ENCODE assay signal across 27 cellular contexts in the genomic region with DNA sequence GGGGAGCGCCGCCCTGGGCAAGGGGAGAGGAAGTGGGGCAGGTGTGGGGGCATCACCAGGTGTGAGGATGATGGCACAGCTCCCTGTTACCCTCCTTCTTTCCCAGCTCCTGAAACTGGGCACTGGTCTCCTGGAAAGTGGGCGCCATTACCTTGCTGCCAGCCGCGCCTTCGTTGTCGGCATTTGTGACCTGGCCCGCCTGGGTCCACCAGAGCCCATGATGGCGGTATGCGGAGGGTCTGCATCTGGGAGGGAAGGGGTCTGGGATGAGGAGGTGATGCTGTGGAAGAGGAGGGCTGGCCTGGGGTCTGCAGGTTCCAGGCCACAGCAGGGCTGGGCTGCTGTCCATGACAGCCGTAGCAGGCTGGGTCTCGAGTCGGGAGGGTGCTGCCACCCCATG. TPM values are rescaled to one million over a fixed set of nuclear protein-coding genes. Genes with fewer than 3 reads are reported as not detected.
DNase-seq lines count a peak whose midpoint lies in the region; ATAC-seq and TF ChIP-seq lines count a peak whose summit lies in the region.
"Had no signal": no experiment of that assay in that cellular context is flagged by ENCODE, and none has a peak within 500 bp of the region (broad histone marks: within the 10 kb centered on the region; RNA-seq: fewer than 3 reads in every experiment).

No MANE protein-coding gene starts in this region.

- intact Hi-C loops in CD8-positive, alpha-beta T cell (cut with DNase I, micrococcal nuclease), result no loop called here

- no peaks in the 10 kb centered on the region for H3K27me3 ChIP-seq in CD8-positive, alpha-beta T cell (ENCODE audit: insufficient read depth, low read length)
- H3K27me3 ChIP-seq: SJCRH30 had no signal

- ATAC-seq in activated naive CD4-positive, alpha-beta T cell treated with anti-CD3 and anti-CD28 coated beads, Interleukin-2, amount 50 U/mL, for 72 hours, result no peak
- ATAC-seq in CD8-positive, alpha-beta T cell, result no peak
- no peak for ATAC-seq in activated T-helper 17 cell treated with anti-CD3 and anti-CD28 coated beads, Interleukin-2, amount 50 U/mL, for 72 hours (replicated peaks)
- ATAC-seq in stimulated activated effector memory CD8-positive, alpha-beta T cell treated with anti-CD3 and anti-CD28 coated beads, Interleukin-12 subunit alpha, Interleukin-12 subunit beta, amount 100 ng/mL, for 72 hours, result no peak
- no peak for ATAC-seq in stimulated activated naive CD8-positive, alpha-beta T cell treated with anti-CD3 and anti-CD28 coated beads, Interleukin-15, Interleukin-2, amounts not matched to agents 100 U/mL and 50 U/mL, for 24 hours
- ATAC-seq: PC-3, Right ventricle myocardium inferior, SK-N-SH treated with all-trans-retinoic acid at 6 μM for 48 hours had no signal

- H3K36me3 Mint-ChIP-seq in activated naive CD4-positive, alpha-beta T cell treated with anti-CD3 and anti-CD28 coated beads, Interleukin-2, amount 10 ng/mL, durations not matched to agents 7 days and 5 days, result peaks cover 64% of the 10 kb centered on the region
- H3K36me3 Mint-ChIP-seq in activated naive CD4-positive, alpha-beta T cell treated with anti-CD3 and anti-CD28 coated beads, Interleukin-2, amount 50 U/mL, for 72 hours, result peaks cover 22 to 34% of the 10 kb centered on the region in 2 donors
- peaks cover 83% of the 10 kb centered on the region for H3K36me3 Mint-ChIP-seq in CD8-positive, alpha-beta T cell
- peaks cover 100% of the 10 kb centered on the region for H3K36me3 Mint-ChIP-seq in activated T-helper 17 cell treated with anti-CD3 and anti-CD28 coated beads, Interleukin-2, amount 50 U/mL, for 72 hours (ENCODE audit: low read depth)
- H3K36me3 Mint-ChIP-seq in stimulated activated effector memory CD8-positive, alpha-beta T cell treated with anti-CD3 and anti-CD28 coated beads, Interleukin-12 subunit alpha, Interleukin-12 subunit beta, amount 100 ng/mL, for 72 hours, result peaks cover 100% of the 10 kb centered on the region

- TF ChIP-seq CTCF in CD8-positive, alpha-beta T cell (IDR thresholded peaks at IDR 0.05), result no peak

- DNase-seq in activated naive CD4-positive, alpha-beta T cell treated with anti-CD3 and anti-CD28 coated beads, Interleukin-2, amount 10 ng/mL, durations not matched to agents 7 days and 5 days, result no peak
- no peak for DNase-seq in activated naive CD4-positive, alpha-beta T cell treated with anti-CD3 and anti-CD28 coated beads, Interleukin-2, amount 50 U/mL, for 72 hours (ENCODE audit: low spot score in 2 of 2)
- DNase-seq in CD8-positive, alpha-beta T cell, result no peak
- DNase-seq in stimulated activated effector memory CD8-positive, alpha-beta T cell treated with anti-CD3 and anti-CD28 coated beads, Interleukin-12 subunit alpha, Interleukin-12 subunit beta, amount 100 ng/mL, for 72 hours (ENCODE audit: low spot score in 2 of 2), result no peak
- no peak for DNase-seq in NK-92 treated with Interleukin-12 subunit alpha and Interleukin-12 subunit beta, amount 100 ng/mL, for 24 hours (lab: John Stamatoyannopoulos, UW)
- no peak for DNase-seq in stimulated activated naive CD8-positive, alpha-beta T cell treated with anti-CD3 and anti-CD28 coated beads, Interleukin-15, Interleukin-2, amounts not matched to agents 100 U/mL and 50 U/mL, for 24 hours
- DNase-seq: HCEC 1CT, KBM-7, MV-4-11, NCI-H1105, NCI-H146, NCI-H1930, NCI-H2107, NCI-H524, NCI-H774, PC-3, SJCRH30 had no signal

- POLR2A ChIA-PET in CD8-positive, alpha-beta T cell (lab: Charles Lee), result interaction anchor here (1.8 kb wide), 1 partner anchor 12 kb away, joined by 6 read pairs; a partner anchor contains a TSS

- H3K4me1 ChIP-seq in CD8-positive, alpha-beta T cell (ENCODE audit: insufficient read depth, low read length), result peaks cover 19% of the 10 kb centered on the region
- H3K4me1 ChIP-seq: SJCRH30 had no signal

- H3K4me1 Mint-ChIP-seq in activated naive CD4-positive, alpha-beta T cell treated with anti-CD3 and anti-CD28 coated beads, Interleukin-2, amount 10 ng/mL, durations not matched to agents 7 days and 5 days, result peaks cover 41% of the 10 kb centered on the region
- H3K4me1 Mint-ChIP-seq in CD8-positive, alpha-beta T cell (ENCODE audit: low read depth), result peaks cover 41% of the 10 kb centered on the region
- peaks cover 20% of the 10 kb centered on the region for H3K4me1 Mint-ChIP-seq in activated T-helper 17 cell treated with anti-CD3 and anti-CD28 coated beads, Interleukin-2, amount 50 U/mL, for 72 hours
- H3K4me1 Mint-ChIP-seq in stimulated activated effector memory CD8-positive, alpha-beta T cell treated with anti-CD3 and anti-CD28 coated beads, Interleukin-12 subunit alpha, Interleukin-12 subunit beta, amount 100 ng/mL, for 72 hours, result peaks cover 53% of the 10 kb centered on the region

- H3K4me3 ChIP-seq in CD8-positive, alpha-beta T cell (ENCODE audit: low read depth, low read length), result no peak overlapping the region
- H3K4me3 ChIP-seq: SJCRH30 had no signal

- H3K9me3 ChIP-seq in CD8-positive, alpha-beta T cell (ENCODE audit: low read length), result no peaks in the 10 kb centered on the region
- H3K9me3 ChIP-seq: SJCRH30 had no signal

- H3K27ac Mint-ChIP-seq in activated naive CD4-positive, alpha-beta T cell treated with anti-CD3 and anti-CD28 coated beads, Interleukin-2, amount 10 ng/mL, durations not matched to agents 7 days and 5 days, result peak overlapping the region; percentile 28
- H3K27ac Mint-ChIP-seq in activated naive CD4-positive, alpha-beta T cell treated with anti-CD3 and anti-CD28 coated beads, Interleukin-2, amount 50 U/mL, for 72 hours, result peak overlapping the region in 1 of 2 donors; percentile 71
- peak overlapping the region; percentile 66 for H3K27ac Mint-ChIP-seq in CD8-positive, alpha-beta T cell
- peak overlapping the region; percentile 54 for H3K27ac Mint-ChIP-seq in activated T-helper 17 cell treated with anti-CD3 and anti-CD28 coated beads, Interleukin-2, amount 50 U/mL, for 72 hours
- peak overlapping the region; percentile 36 for H3K27ac Mint-ChIP-seq in stimulated activated effector memory CD8-positive, alpha-beta T cell treated with anti-CD3 and anti-CD28 coated beads, Interleukin-12 subunit alpha, Interleukin-12 subunit beta, amount 100 ng/mL, for 72 hours

- CTCF ChIA-PET in activated naive CD4-positive, alpha-beta T cell treated with anti-CD3 and anti-CD28 coated beads, Interleukin-2, amount 10 ng/mL, durations not matched to agents 7 days and 5 days (lab: Charles Lee), result interaction anchor here (1.1 to 2.0 kb wide), 4 partner anchors 12 to 28 kb away, joined by 4 to 7 read pairs (median 5); a partner anchor contains a TSS
- CTCF ChIA-PET in CD8-positive, alpha-beta T cell (lab: Charles Lee), result interaction anchor here (1.3 to 2.8 kb wide), 2 partner anchors 14 to 29 kb away, joined by 4 to 7 read pairs; no protein-coding TSS in a partner anchor

- H3K27ac ChIP-seq in CD8-positive, alpha-beta T cell (ENCODE audit: low read depth, low read length), result no peak overlapping the region
- H3K27ac ChIP-seq: C4-2B, SJCRH30 had no signal

- no peak overlapping the region for H3K4me3 Mint-ChIP-seq in activated naive CD4-positive, alpha-beta T cell treated with anti-CD3 and anti-CD28 coated beads, Interleukin-2, amount 10 ng/mL, durations not matched to agents 7 days and 5 days
- H3K4me3 Mint-ChIP-seq in CD8-positive, alpha-beta T cell, result no peak overlapping the region
- no peak overlapping the region for H3K4me3 Mint-ChIP-seq in activated T-helper 17 cell treated with anti-CD3 and anti-CD28 coated beads, Interleukin-2, amount 50 U/mL, for 72 hours
- H3K4me3 Mint-ChIP-seq in stimulated activated effector memory CD8-positive, alpha-beta T cell treated with anti-CD3 and anti-CD28 coated beads, Interleukin-12 subunit alpha, Interleukin-12 subunit beta, amount 100 ng/mL, for 72 hours, result no peak overlapping the region

- peaks cover 50% of the 10 kb centered on the region for H3K36me3 ChIP-seq in CD8-positive, alpha-beta T cell (ENCODE audit: insufficient read depth, low read length)
- H3K36me3 ChIP-seq: SJCRH30 had no signal

- H3K27me3 Mint-ChIP-seq in activated naive CD4-positive, alpha-beta T cell treated with anti-CD3 and anti-CD28 coated beads, Interleukin-2, amount 10 ng/mL, durations not matched to agents 7 days and 5 days, result no peaks in the 10 kb centered on the region
- no peaks in the 10 kb centered on the region for H3K27me3 Mint-ChIP-seq in CD8-positive, alpha-beta T cell (ENCODE audit: low read depth)
- no peaks in the 10 kb centered on the region for H3K27me3 Mint-ChIP-seq in activated T-helper 17 cell treated with anti-CD3 and anti-CD28 coated beads, Interleukin-2, amount 50 U/mL, for 72 hours

- no peaks in the 10 kb centered on the region for H3K9me3 Mint-ChIP-seq in activated naive CD4-positive, alpha-beta T cell treated with anti-CD3 and anti-CD28 coated beads, Interleukin-2, amount 10 ng/mL, durations not matched to agents 7 days and 5 days
- H3K9me3 Mint-ChIP-seq in activated naive CD4-positive, alpha-beta T cell treated with anti-CD3 and anti-CD28 coated beads, Interleukin-2, amount 50 U/mL, for 72 hours, result no peaks in the 10 kb centered on the region
- no peaks in the 10 kb centered on the region for H3K9me3 Mint-ChIP-seq in CD8-positive, alpha-beta T cell
- no peaks in the 10 kb centered on the region for H3K9me3 Mint-ChIP-seq in activated T-helper 17 cell treated with anti-CD3 and anti-CD28 coated beads, Interleukin-2, amount 50 U/mL, for 72 hours
- H3K9me3 Mint-ChIP-seq in stimulated activated effector memory CD8-positive, alpha-beta T cell treated with anti-CD3 and anti-CD28 coated beads, Interleukin-12 subunit alpha, Interleukin-12 subunit beta, amount 100 ng/mL, for 72 hours, result no peaks in the 10 kb centered on the region

RNA-seq across cellular contexts. Expression of a gene that starts 5.5 kb away (rescaled TPM):
- 100 to 1,000 TPM; 400 to 610 TPM for total RNA-seq in activated naive CD4-positive, alpha-beta T cell treated with anti-CD3 and anti-CD28 coated beads, Interleukin-2, amount 50 U/mL, for 72 hours
- 100 to 1,000 TPM; 432 to 451 TPM for total RNA-seq in CD8-positive, alpha-beta T cell
- 100 to 1,000 TPM; 527 to 774 TPM for total RNA-seq in activated T-helper 17 cell treated with anti-CD3 and anti-CD28 coated beads, Interleukin-2, amount 50 U/mL, for 72 hours
- total RNA-seq: LHCN-M2, PC-3 had no signal

RNA-seq across cellular contexts. Expression of a gene that starts 10.1 kb away (rescaled TPM):
- total RNA-seq in activated naive CD4-positive, alpha-beta T cell treated with anti-CD3 and anti-CD28 coated beads, Interleukin-2, amount 50 U/mL, for 72 hours, result 10 to 100 TPM in 1 of 2 donors, 1 to 10 TPM in 1; 3.6 to 10.1 TPM
- 1 to 10 TPM; 1.4 to 1.8 TPM for total RNA-seq in CD8-positive, alpha-beta T cell
- 10 to 100 TPM; 14.0 to 96.8 TPM for total RNA-seq in activated T-helper 17 cell treated with anti-CD3 and anti-CD28 coated beads, Interleukin-2, amount 50 U/mL, for 72 hours

RNA-seq across cellular contexts. Expression of a gene that starts 12.7 kb away (rescaled TPM):
- total RNA-seq in activated naive CD4-positive, alpha-beta T cell treated with anti-CD3 and anti-CD28 coated beads, Interleukin-2, amount 50 U/mL, for 72 hours, result 10 to 100 TPM; 24.8 to 32.7 TPM
- total RNA-seq in CD8-positive, alpha-beta T cell, result 10 to 100 TPM; 29.1 to 32.2 TPM
- 10 to 100 TPM; 22.9 to 33.0 TPM for total RNA-seq in activated T-helper 17 cell treated with anti-CD3 and anti-CD28 coated beads, Interleukin-2, amount 50 U/mL, for 72 hours

RNA-seq across cellular contexts. Expression of a gene that starts 13.1 kb away (rescaled TPM):
- under 1 TPM in 1 of 2 donors, not detected in 1; 0.21 TPM for total RNA-seq in activated naive CD4-positive, alpha-beta T cell treated with anti-CD3 and anti-CD28 coated beads, Interleukin-2, amount 50 U/mL, for 72 hours
- not detected for total RNA-seq in CD8-positive, alpha-beta T cell
- total RNA-seq in activated T-helper 17 cell treated with anti-CD3 and anti-CD28 coated beads, Interleukin-2, amount 50 U/mL, for 72 hours, result 1 to 10 TPM in 1 of 2 donors, under 1 TPM in 1; 0.22 to 1.1 TPM
- total RNA-seq: A673, Daoy, G401, H1, LHCN-M2, MCF 10A, PC-3, Right ventricle myocardium inferior, SJCRH30 had no signal

RNA-seq across cellular contexts. Expression of a gene that starts 26.7 kb away (rescaled TPM):
- total RNA-seq in activated naive CD4-positive, alpha-beta T cell treated with anti-CD3 and anti-CD28 coated beads, Interleukin-2, amount 50 U/mL, for 72 hours, result 10 to 100 TPM; 36.3 to 48.6 TPM
- total RNA-seq in CD8-positive, alpha-beta T cell, result 100 to 1,000 TPM; 128 to 132 TPM
- total RNA-seq in activated T-helper 17 cell treated with anti-CD3 and anti-CD28 coated beads, Interleukin-2, amount 50 U/mL, for 72 hours, result 10 to 100 TPM; 38.3 to 65.6 TPM
